ENCODE assay signal across 12 cellular contexts in the genomic region with DNA sequence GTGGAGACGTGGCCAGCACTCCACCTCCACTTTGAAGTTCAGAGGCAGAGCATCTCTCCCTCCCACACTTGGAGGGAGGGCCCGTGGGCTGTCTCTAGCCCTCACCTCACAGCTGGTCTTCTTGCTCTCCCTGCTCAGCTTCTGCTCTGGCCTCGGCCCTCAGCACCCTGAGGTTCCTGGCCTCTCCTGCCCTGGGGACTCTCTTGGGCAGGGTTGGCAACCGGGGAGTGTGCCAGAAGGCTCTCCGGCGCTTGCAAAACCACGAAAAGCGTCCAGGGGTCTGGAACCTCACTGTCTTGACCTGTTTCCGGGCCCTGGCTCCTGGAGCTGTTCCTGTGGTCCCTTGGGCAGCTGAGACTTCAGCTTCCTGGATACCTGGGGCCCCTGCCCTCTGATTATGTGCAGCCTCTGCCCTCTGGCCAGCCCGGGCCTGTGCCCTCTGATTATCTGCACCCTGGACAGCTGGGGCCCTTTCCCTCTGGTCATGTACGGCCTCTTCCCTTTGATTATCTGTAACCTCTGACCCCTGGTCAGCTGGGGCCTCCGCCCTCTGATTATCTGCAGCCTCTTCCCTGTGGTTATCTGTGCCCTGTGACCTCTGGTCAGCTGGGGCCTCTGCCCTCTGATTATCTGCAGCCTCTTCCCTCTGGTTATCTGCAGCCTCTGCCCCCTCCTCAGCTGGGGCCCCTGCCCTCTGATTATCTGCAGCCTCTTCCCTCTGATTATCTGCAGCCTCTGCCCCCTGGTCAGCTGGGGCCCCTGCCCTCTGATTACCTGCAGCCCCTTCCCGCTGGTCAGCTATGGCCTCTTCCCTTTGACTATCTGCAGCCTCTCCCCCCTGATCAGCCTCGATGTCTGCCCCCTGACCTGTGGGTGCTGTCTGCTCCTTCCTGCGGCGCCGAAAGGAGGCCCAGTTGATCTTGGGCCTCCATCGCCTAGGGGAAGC. TPM values are rescaled to one million over a fixed set of nuclear protein-coding genes. Genes with fewer than 3 reads are reported as not detected.
DNase-seq lines count a peak whose midpoint lies in the region; ATAC-seq and TF ChIP-seq lines count a peak whose summit lies in the region.
"Had no signal": no experiment of that assay in that cellular context is flagged by ENCODE, and none has a peak within 500 bp of the region (broad histone marks: within the 10 kb centered on the region; RNA-seq: fewer than 3 reads in every experiment).

No MANE protein-coding gene starts in this region.

- TF ChIP-seq EP300 in sigmoid colon (IDR thresholded peaks at IDR 0.05): no peak

- CTCF ChIA-PET in CD8-positive, alpha-beta memory T cell (lab: Charles Lee): interaction anchor here (0.6 to 1.2 kb wide), 2 partner anchors 15 to 170 kb away, joined by 3 to 4 read pairs; no protein-coding TSS in a partner anchor

- no peaks in the 10 kb centered on the region for H3K4me1 ChIP-seq in CD8-positive, alpha-beta memory T cell (ENCODE audit: insufficient read depth, low read length)
- H3K4me1 ChIP-seq in body of pancreas (peaks cover 57% of the 10 kb centered on the region), iPS-15b (ENCODE audit: control insufficient read depth, insufficient read depth, low read length) (peaks cover 9% of the 10 kb centered on the region), sigmoid colon (peaks cover 0 to 59% (median 43%) of the 10 kb centered on the region in 4 donors)

- no peak for ATAC-seq in body of pancreas
- ATAC-seq in GM21423 (IDR thresholded peaks at IDR 0.05; ENCODE audit: unreplicated experiment): no peak
- ATAC-seq: naive thymus-derived CD8-positive, alpha-beta T cell had no signal

- no peak for TF ChIP-seq POLR2A in body of pancreas (IDR thresholded peaks at IDR 0.05)
- no peak for TF ChIP-seq POLR2A in sigmoid colon (IDR thresholded peaks at IDR 0.05)

- H3K4me3 Mint-ChIP-seq in CD8-positive, alpha-beta memory T cell: no peak overlapping the region
- H3K4me3 Mint-ChIP-seq: naive thymus-derived CD8-positive, alpha-beta T cell had no signal

- POLR2A ChIA-PET in CD8-positive, alpha-beta memory T cell (lab: Charles Lee): no interaction called here

- no peak for DNase-seq in CD8-positive, alpha-beta memory T cell
- DNase-seq in body of pancreas (no peak), sigmoid colon (no peak), HCEC 1CT (no peak), NCI-H226 (no peak), NCI-H2081 (lab: John Stamatoyannopoulos, UW) (no peak)
- DNase-seq: activated CD4-positive, CD25-positive, alpha-beta regulatory T cell; activated naive CD4-positive, alpha-beta T cell; naive thymus-derived CD8-positive, alpha-beta T cell; NCI-H1417 had no signal

- peaks cover 62 to 79% of the 10 kb centered on the region in 2 donors for H3K27me3 Mint-ChIP-seq in CD8-positive, alpha-beta memory T cell

- H3K9me3 Mint-ChIP-seq in CD8-positive, alpha-beta memory T cell: peaks cover 0 to 2% (median 0%) of the 10 kb centered on the region in 5 donors

- no peak overlapping the region for H3K27ac Mint-ChIP-seq in CD8-positive, alpha-beta memory T cell
- H3K27ac Mint-ChIP-seq: naive thymus-derived CD8-positive, alpha-beta T cell had no signal

- no peak overlapping the region for H3K9ac ChIP-seq in iPS-15b (ENCODE audit: low read depth, low read length)

- H3K9me3 ChIP-seq in CD8-positive, alpha-beta memory T cell (ENCODE audit: low read length): no peaks in the 10 kb centered on the region
- H3K9me3 ChIP-seq in body of pancreas: no peaks in the 10 kb centered on the region
- H3K9me3 ChIP-seq in iPS-15b (ENCODE audit: control insufficient read depth, insufficient read depth, low read length): no peaks in the 10 kb centered on the region
- no peaks in the 10 kb centered on the region for H3K9me3 ChIP-seq in sigmoid colon

- WGBS in body of pancreas, 2 donors: 34 to 47% methylated on average over 18 of the region's 18 CpGs
- 63 to 70% methylated on average over 18 of the region's 18 CpGs for WGBS in sigmoid colon, 2 donors

- peaks cover 5 to 21% (median 14%) of the 10 kb centered on the region in 3 donors for H3K4me1 Mint-ChIP-seq in CD8-positive, alpha-beta memory T cell

- no peak overlapping the region for H3K4me3 ChIP-seq in CD8-positive, alpha-beta memory T cell (ENCODE audit: low read length)
- H3K4me3 ChIP-seq in body of pancreas: peak overlapping the region; percentile 31 to 83
- peak overlapping the region; percentile 69 for H3K4me3 ChIP-seq in iPS-15b (ENCODE audit: low read depth, low read length)
- peak overlapping the region; percentile 35 to 56 (median 44) for H3K4me3 ChIP-seq in sigmoid colon

- no peaks in the 10 kb centered on the region for H3K36me3 ChIP-seq in CD8-positive, alpha-beta memory T cell (ENCODE audit: insufficient read depth, low read length)
- H3K36me3 ChIP-seq in body of pancreas (replicated peaks in 1 of 2; ENCODE audit: insufficient read depth in 1 of 2, low read depth in 2 of 2): no peaks in the 10 kb centered on the region
- H3K36me3 ChIP-seq in iPS-15b (ENCODE audit: control insufficient read depth, insufficient read depth, low read length): no peaks in the 10 kb centered on the region
- no peaks in the 10 kb centered on the region for H3K36me3 ChIP-seq in sigmoid colon

- no peaks in the 10 kb centered on the region for H3K36me3 Mint-ChIP-seq in CD8-positive, alpha-beta memory T cell

- peak overlapping the region; percentile 73 for H3K27ac ChIP-seq in CD8-positive, alpha-beta memory T cell (ENCODE audit: low read depth, low read length)
- H3K27ac ChIP-seq in body of pancreas: peak overlapping the region in 3 of 4 donors; percentile 82 to 85 (median 83)
- peak overlapping the region; percentile 5 to 75 (median 50) for H3K27ac ChIP-seq in sigmoid colon

- intact Hi-C loops in body of pancreas (cut with DNase I) (no loop called here), sigmoid colon (cut with DNase I) (no loop called here)

- peaks cover 26% of the 10 kb centered on the region for H3K27me3 ChIP-seq in CD8-positive, alpha-beta memory T cell (ENCODE audit: insufficient read depth, low read length, poor library complexity, severe bottlenecking)
- H3K27me3 ChIP-seq in body of pancreas: no peaks in the 10 kb centered on the region
- H3K27me3 ChIP-seq in iPS-15b (ENCODE audit: control insufficient read depth, insufficient read depth, low read length): peaks cover 9% of the 10 kb centered on the region
- H3K27me3 ChIP-seq in sigmoid colon: peaks cover 9 to 87% (median 71%) of the 10 kb centered on the region in 3 donors

- TF ChIP-seq CTCF in body of pancreas (IDR thresholded peaks at IDR 0.05): no peak
- TF ChIP-seq CTCF in sigmoid colon (IDR thresholded peaks at IDR 0.05): no peak

RNA-seq across cellular contexts. Expression of a gene that starts 2.0 kb away (rescaled TPM):
- not detected for total RNA-seq in CD8-positive, alpha-beta memory T cell
- not detected for polyA plus RNA-seq in CD8-positive, alpha-beta memory T cell
- total RNA-seq in body of pancreas (10 to 100 TPM; 13.0 to 17.8 TPM), sigmoid colon (1 to 10 TPM; 3.5 to 6.1 (median 5.2) TPM)
- 1 to 10 TPM in 2 of 3 donors, under 1 TPM in 1; 0.69 to 2.4 (median 1.9) TPM for polyA plus RNA-seq in sigmoid colon
- total RNA-seq: naive thymus-derived CD8-positive, alpha-beta T cell had no signal
- polyA plus RNA-seq: naive thymus-derived CD8-positive, alpha-beta T cell had no signal

RNA-seq across cellular contexts. Expression of a gene that starts 17.4 kb away (rescaled TPM):
- not detected for total RNA-seq in CD8-positive, alpha-beta memory T cell
- polyA plus RNA-seq in CD8-positive, alpha-beta memory T cell: not detected
- not detected for total RNA-seq in body of pancreas
- total RNA-seq in sigmoid colon: under 1 TPM in 3 of 4 donors, not detected in 1; 0.27 to 0.36 (median 0.28) TPM
- polyA plus RNA-seq in sigmoid colon: under 1 TPM in 2 of 3 donors, not detected in 1; 0.23 to 0.25 TPM
- total RNA-seq: naive thymus-derived CD8-positive, alpha-beta T cell had no signal
- polyA plus RNA-seq: naive thymus-derived CD8-positive, alpha-beta T cell had no signal

Comparison
In these comparisons a context has a peak if more than half of its experiments do, and no peak if none do; other contexts are left out.
1. RNA of a gene that starts 2.0 kb away (total RNA-seq): 13.0 to 17.8 TPM in body of pancreas and 3.5 to 6.1 TPM in sigmoid colon; not detected in CD8-positive, alpha-beta memory T cell; every median in the first group is over 4 times any median in the second.
2. Peak in every context shown above with its lines, with median percentiles within 50 percentile points of each other: H3K27ac ChIP-seq.